In genomic region chr4:127598656-127599055, GRCh38 we compare ENCODE assay signal across 29 cellular contexts.
"Had no signal": no experiment of that assay in that cellular context is flagged by ENCODE, and none has a peak within 500 bp of the region (broad histone marks: within the 10 kb centered on the region; RNA-seq: fewer than 3 reads in every experiment).

No MANE protein-coding gene starts in this region.

- H3K4me3 ChIP-seq: neural progenitor cell, ovary, psoas muscle, skin epidermis, smooth muscle cell, spleen, suprapubic skin, testis, tibial artery, transverse colon, upper lobe of left lung, vagina had no signal

- H3K4me1 ChIP-seq: neural progenitor cell, parathyroid adenoma, psoas muscle, spleen, suprapubic skin, testis, tibial artery, transverse colon, upper lobe of left lung, vagina had no signal

- H3K9ac ChIP-seq: neural progenitor cell, parathyroid adenoma had no signal

- DNase-seq: naive thymus-derived CD4-positive, alpha-beta T cell; natural killer cell; occipital lobe; ovary; posterior cingulate gyrus; psoas muscle; right cardiac atrium; spleen; stimulated activated CD4-positive, alpha-beta T cell treated with anti-CD3 and anti-CD28 coated beads, Interleukin-12 subunit alpha, Interleukin-12 subunit beta, amount 100 ng/mL, for 4 hours; stimulated activated CD4-positive, alpha-beta T cell treated with anti-CD3 and anti-CD28 coated beads, Interleukin-1b, Interleukin-23, amount 100 ng/mL, for 48 hours; stimulated activated CD4-positive, alpha-beta T cell treated with anti-CD3 and anti-CD28 coated beads, Interleukin-4, amount 100 ng/mL, for 1 hour; stimulated activated CD4-positive, alpha-beta T cell treated with anti-CD3 and anti-CD28 coated beads, Interleukin-4, amount 100 ng/mL, for 4 hours; stimulated activated CD8-positive, alpha-beta memory T cell treated with anti-CD3 and anti-CD28 coated beads, Interleukin-4, amount 100 ng/mL, for 48 hours; stimulated activated naive CD4-positive, alpha-beta T cell; stimulated activated naive CD8-positive, alpha-beta T cell treated with anti-CD3 and anti-CD28 coated beads, Interleukin-15, amount 100 ng/mL, for 72 hours; stimulated activated naive CD8-positive, alpha-beta T cell treated with anti-CD3 and anti-CD28 coated beads, Interleukin-15, Interleukin-2, amounts not matched to agents 100 U/mL and 50 U/mL, for 24 hours; substantia nigra; testis; tibial artery; transverse colon; upper lobe of left lung had no signal

- H3K9me3 ChIP-seq: ovary, psoas muscle, spleen, suprapubic skin, testis, tibial artery, transverse colon, upper lobe of left lung, vagina had no signal

- H3K36me3 ChIP-seq: neural progenitor cell, ovary, spleen, suprapubic skin, tibial artery, transverse colon, upper lobe of left lung, vagina had no signal

- H3K79me2 ChIP-seq: parathyroid adenoma had no signal

- ATAC-seq: naive thymus-derived CD4-positive, alpha-beta T cell; natural killer cell; psoas muscle; right cardiac atrium; sciatic nerve; stimulated activated naive CD8-positive, alpha-beta T cell treated with anti-CD3 and anti-CD28 coated beads, Interleukin-15, amount 100 ng/mL, for 72 hours; stimulated activated naive CD8-positive, alpha-beta T cell treated with anti-CD3 and anti-CD28 coated beads, Interleukin-15, Interleukin-2, amounts not matched to agents 100 U/mL and 50 U/mL, for 24 hours had no signal

- H3K4me2 ChIP-seq: neural progenitor cell, smooth muscle cell had no signal

- H2AFZ ChIP-seq: neural progenitor cell, parathyroid adenoma had no signal

- FAIRE-seq: urothelium cell line had no signal

- H3K27me3 ChIP-seq: neural progenitor cell, ovary, spleen, suprapubic skin, testis, tibial artery, transverse colon, upper lobe of left lung, vagina had no signal

- H3K27ac ChIP-seq: neural progenitor cell, ovary, parathyroid adenoma, psoas muscle, skin epidermis, spleen, suprapubic skin, testis, tibial artery, transverse colon, upper lobe of left lung, vagina had no signal
